In the genomic region with DNA sequence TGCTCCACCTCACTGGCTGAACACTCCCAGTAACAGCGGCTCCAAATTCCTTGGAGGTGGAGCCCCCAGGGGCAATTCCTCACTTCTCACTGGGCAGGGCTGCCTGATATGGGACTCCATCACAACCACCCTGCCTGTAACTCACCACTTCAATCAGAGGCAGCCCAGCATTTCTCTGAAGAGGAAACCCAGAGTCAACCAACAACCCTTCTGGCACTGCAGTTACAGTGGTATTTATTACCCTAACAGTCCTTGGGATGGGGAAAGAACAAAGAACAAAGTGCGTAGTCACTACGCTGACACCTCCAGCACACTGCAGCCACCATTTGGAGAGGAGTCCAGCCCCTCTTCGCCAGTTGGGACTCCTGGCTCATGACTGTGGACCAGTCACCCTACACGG, we compare ENCODE assay signal across 25 cellular contexts.
"Had no signal": no experiment of that assay in that cellular context is flagged by ENCODE, and none has a peak within 500 bp of the region (broad histone marks: within the 10 kb centered on the region; RNA-seq: fewer than 3 reads in every experiment).

No MANE protein-coding gene starts in this region.

- DNase-seq: colonic mucosa; cortex of kidney; effector CD8-positive, alpha-beta T cell; effector memory CD8-positive, alpha-beta T cell; endodermal cell; erythroblast; esophagus squamous epithelium; foreskin fibroblast; foreskin melanocyte; gastrocnemius medialis; glutamatergic neuron; head of caudate nucleus; heart right ventricle; hypothalamus; immature natural killer cell; left cardiac atrium; left lung; left ventricle myocardium superior; lower lobe of right lung; mesenchymal stem cell; mucosa of descending colon; naive B cell; naive thymus-derived CD8-positive, alpha-beta T cell had no signal

- H3K27ac ChIP-seq: colonic mucosa, epithelial cell of prostate, esophagus squamous epithelium, gastrocnemius medialis, heart right ventricle, left lung, lower lobe of right lung had no signal

- H3K4me1 ChIP-seq: colonic mucosa, esophagus squamous epithelium, gastrocnemius medialis, heart right ventricle, left lung, lower lobe of right lung had no signal

- H3K27me3 ChIP-seq: colonic mucosa, esophagus squamous epithelium, gastrocnemius medialis, heart right ventricle, left lung had no signal

- H3K4me3 ChIP-seq: colonic mucosa, esophagus squamous epithelium, gastrocnemius medialis, heart right ventricle, left lung, lower lobe of right lung, mucosa of descending colon had no signal

- H3K36me3 ChIP-seq: colonic mucosa, esophagus squamous epithelium, gastrocnemius medialis, heart right ventricle, left lung, lower lobe of right lung had no signal

- ATAC-seq: effector memory CD8-positive, alpha-beta T cell; esophagus mucosa; gastrocnemius medialis; left cardiac atrium; left lung; left ventricle myocardium superior; mucosa of descending colon; naive thymus-derived CD8-positive, alpha-beta T cell had no signal

- H3K9me3 ChIP-seq: colonic mucosa, gastrocnemius medialis, mucosa of descending colon had no signal
